In genomic region chr15:33115191-33115861, GRCh38 we compare ENCODE assay signal across 23 cellular contexts.
"Had no signal": no experiment of that assay in that cellular context is flagged by ENCODE, and none has a peak within 500 bp of the region (broad histone marks: within the 10 kb centered on the region; RNA-seq: fewer than 3 reads in every experiment).

No MANE protein-coding gene starts in this region.

- H3K9me3 ChIP-seq: ascending aorta, breast epithelium, esophagus muscularis mucosa, heart right ventricle, right lobe of liver had no signal

- H3K27ac Mint-ChIP-seq: activated CD4-positive, alpha-beta T cell treated with anti-CD3 and anti-CD28 coated beads, Interleukin-2, amount 10 ng/mL, durations not matched to agents 24 days and 14 days; activated CD8-positive, alpha-beta T cell treated with anti-CD3 and anti-CD28 coated beads for 36 hours; activated naive CD8-positive, alpha-beta T cell treated with anti-CD3 and anti-CD28 coated beads, Interleukin-2, amount 50 U/mL, for 24 hours; activated T-helper 2 cell treated with anti-CD3 and anti-CD28 coated beads, Interferon-gamma antibody, Interleukin-2, Interleukin-4, amounts not matched to agents 10 μg/mL and 5 μg/mL and 100 μg/mL, durations not matched to agents 14 hours and 24 hours and 36 hours; dendritic cell treated with granulocyte-macrophage colony-stimulating factor and Interleukin-4, amounts not matched to agents 40 ng/mL and 50 ng/mL, for 4 days; naive thymus-derived CD4-positive, alpha-beta T cell; stimulated activated naive CD8-positive, alpha-beta T cell treated with anti-CD3 and anti-CD28 coated beads, Interleukin-15, Interleukin-2, amounts not matched to agents 100 ng/mL and 50 ng/mL, for 24 hours; type B pancreatic cell had no signal

- H3K36me3 ChIP-seq: ascending aorta, breast epithelium, esophagus muscularis mucosa, heart right ventricle, right lobe of liver had no signal

- H3K27me3 ChIP-seq: ascending aorta, breast epithelium, esophagus muscularis mucosa, heart right ventricle, right lobe of liver had no signal

- H3K27ac ChIP-seq: ascending aorta, breast epithelium, heart right ventricle, parathyroid adenoma, right lobe of liver had no signal

- H3K36me3 Mint-ChIP-seq: naive thymus-derived CD4-positive, alpha-beta T cell had no signal

- H3K4me1 ChIP-seq: ascending aorta, breast epithelium, heart right ventricle, parathyroid adenoma, right lobe of liver had no signal

- H3K27me3 Mint-ChIP-seq: activated CD8-positive, alpha-beta T cell treated with anti-CD3 and anti-CD28 coated beads for 36 hours; stimulated activated naive CD8-positive, alpha-beta T cell treated with anti-CD3 and anti-CD28 coated beads, Interleukin-15, Interleukin-2, amounts not matched to agents 100 ng/mL and 50 ng/mL, for 24 hours; type B pancreatic cell had no signal

- DNase-seq: activated CD4-positive, alpha-beta T cell treated with anti-CD3 and anti-CD28 coated beads, Interleukin-2, amount 10 ng/mL, durations not matched to agents 24 days and 14 days; activated CD4-positive, CD25-positive, alpha-beta regulatory T cell; activated CD8-positive, alpha-beta T cell treated with anti-CD3 and anti-CD28 coated beads for 36 hours; activated naive CD4-positive, alpha-beta T cell treated with Interleukin-2 at 50 U/mL for 16 hours; activated naive CD8-positive, alpha-beta T cell treated with anti-CD3 and anti-CD28 coated beads, Interleukin-2, amount 50 U/mL, for 24 hours; activated T-cell treated with anti-CD3 and anti-CD28 coated beads, Interleukin-2, amount 50 U/mL, for 1 hour; cerebellar nuclear complex; effector CD8-positive, alpha-beta T cell; heart right ventricle; mesenchymal stem cell; naive thymus-derived CD4-positive, alpha-beta T cell; right lobe of liver; small intestine; stimulated activated CD4-positive, alpha-beta T cell treated with anti-CD3 and anti-CD28 coated beads, Interleukin-15, amount 100 ng/mL, for 24 hours; stimulated activated CD4-positive, alpha-beta T cell treated with anti-CD3 and anti-CD28 coated beads, Interleukin-2, amount 100 ng/mL, for 48 hours had no signal

- H3K79me2 ChIP-seq: parathyroid adenoma had no signal

- H3K9me3 Mint-ChIP-seq: activated CD4-positive, alpha-beta T cell treated with anti-CD3 and anti-CD28 coated beads, Interleukin-2, amount 10 ng/mL, durations not matched to agents 24 days and 14 days; activated CD8-positive, alpha-beta T cell treated with anti-CD3 and anti-CD28 coated beads for 36 hours; activated naive CD8-positive, alpha-beta T cell treated with anti-CD3 and anti-CD28 coated beads, Interleukin-2, amount 50 U/mL, for 24 hours; activated T-helper 2 cell treated with anti-CD3 and anti-CD28 coated beads, Interferon-gamma antibody, Interleukin-2, Interleukin-4, amounts not matched to agents 10 μg/mL and 5 μg/mL and 100 μg/mL, durations not matched to agents 14 hours and 24 hours and 36 hours; dendritic cell treated with granulocyte-macrophage colony-stimulating factor and Interleukin-4, amounts not matched to agents 40 ng/mL and 50 ng/mL, for 4 days; naive thymus-derived CD4-positive, alpha-beta T cell; stimulated activated naive CD8-positive, alpha-beta T cell treated with anti-CD3 and anti-CD28 coated beads, Interleukin-15, Interleukin-2, amounts not matched to agents 100 ng/mL and 50 ng/mL, for 24 hours; type B pancreatic cell had no signal

- H2AFZ ChIP-seq: parathyroid adenoma had no signal

- ATAC-seq: activated CD8-positive, alpha-beta T cell treated with anti-CD3 and anti-CD28 coated beads for 36 hours; activated naive CD8-positive, alpha-beta T cell treated with anti-CD3 and anti-CD28 coated beads, Interleukin-2, amount 50 U/mL, for 24 hours; naive thymus-derived CD4-positive, alpha-beta T cell; right lobe of liver had no signal

- H3K4me3 ChIP-seq: ascending aorta, breast epithelium, esophagus muscularis mucosa, heart right ventricle, right lobe of liver had no signal

- H3K4me3 Mint-ChIP-seq: activated CD4-positive, alpha-beta T cell treated with anti-CD3 and anti-CD28 coated beads, Interleukin-2, amount 10 ng/mL, durations not matched to agents 24 days and 14 days; activated CD8-positive, alpha-beta T cell treated with anti-CD3 and anti-CD28 coated beads for 36 hours; activated naive CD8-positive, alpha-beta T cell treated with anti-CD3 and anti-CD28 coated beads, Interleukin-2, amount 50 U/mL, for 24 hours; dendritic cell treated with granulocyte-macrophage colony-stimulating factor and Interleukin-4, amounts not matched to agents 40 ng/mL and 50 ng/mL, for 4 days; naive thymus-derived CD4-positive, alpha-beta T cell; stimulated activated naive CD8-positive, alpha-beta T cell treated with anti-CD3 and anti-CD28 coated beads, Interleukin-15, Interleukin-2, amounts not matched to agents 100 ng/mL and 50 ng/mL, for 24 hours; type B pancreatic cell had no signal

- H3K4me1 Mint-ChIP-seq: activated CD4-positive, alpha-beta T cell treated with anti-CD3 and anti-CD28 coated beads, Interleukin-2, amount 10 ng/mL, durations not matched to agents 24 days and 14 days; activated naive CD8-positive, alpha-beta T cell treated with anti-CD3 and anti-CD28 coated beads, Interleukin-2, amount 50 U/mL, for 24 hours had no signal

- H3K9ac ChIP-seq: parathyroid adenoma had no signal
